ENCODE assay signal across 8 cellular contexts in genomic region chr16:74695450-74696422, GRCh38. TPM values are rescaled to one million over a fixed set of nuclear protein-coding genes. Genes with fewer than 3 reads are reported as not detected.
DNase-seq lines count a peak whose midpoint lies in the region; ATAC-seq, FAIRE-seq and TF ChIP-seq lines count a peak whose summit lies in the region.

No MANE protein-coding gene starts in this region.

- H2AFZ ChIP-seq in H1 (ENCODE audit: low read length), result peak overlapping the region; percentile 85

- H3K4me1 Mint-ChIP-seq in CD8-positive, alpha-beta T cell (ENCODE audit: low read depth), result peaks cover 55% of the 10 kb centered on the region
- peaks cover 40% of the 10 kb centered on the region for H3K4me1 Mint-ChIP-seq in activated CD4-positive, alpha-beta memory T cell treated with anti-CD3 and anti-CD28 coated beads for 36 hours (ENCODE audit: low read depth)

- H4K5ac ChIP-seq in H1 (ENCODE audit: insufficient read length, low read depth, low read length), result no peak overlapping the region

- peaks cover 18% of the 10 kb centered on the region for H3K4me1 ChIP-seq in CD8-positive, alpha-beta T cell (ENCODE audit: insufficient read depth, low read length)
- peaks cover 0 to 3% (median 2%) of the 10 kb centered on the region in 4 experiments; a peak in 4 of 7 replicates for H3K4me1 ChIP-seq in H1 (replicated peaks in 1 of 4; ENCODE audit: control insufficient read depth in 3 of 4, insufficient read depth in 4 of 4, low read length in 3 of 4)

- ATAC-seq in CD8-positive, alpha-beta T cell, result peak; percentile 71
- peak; percentile 74 for ATAC-seq in GM19452 (IDR thresholded peaks at IDR 0.05; ENCODE audit: unreplicated experiment)
- ATAC-seq in HG03558 (IDR thresholded peaks at IDR 0.05; ENCODE audit: extremely low read depth, unreplicated experiment), result peak; percentile 83

- no peak for TF ChIP-seq RAD21 in H1 (IDR thresholded peaks at IDR 0.05 in 1 of 2, conservative IDR thresholded peaks at IDR 0.05 in 1 of 2; ENCODE audit: low read depth in 2 of 2, low read length in 2 of 2)

- TF ChIP-seq EP300 in H1 (IDR thresholded peaks at IDR 0.05; ENCODE audit: borderline replicate concordance in 1 of 2, low read depth in 2 of 2, low read length in 2 of 2), result no peak

- no peak overlapping the region for H2BK5ac ChIP-seq in H1 (ENCODE audit: low read depth, low read length)

- H3K18ac ChIP-seq in H1 (ENCODE audit: extremely low read depth, low read length), result no peak overlapping the region

- H3K4ac ChIP-seq in H1 (replicated peaks; ENCODE audit: insufficient read length, low read depth, low read length), result no peak overlapping the region

- H3K36me3 ChIP-seq in CD8-positive, alpha-beta T cell (ENCODE audit: insufficient read depth, low read length), result peaks cover 19% of the 10 kb centered on the region
- H3K36me3 ChIP-seq in H1 (ENCODE audit: control insufficient read depth in 2 of 4, insufficient read depth in 4 of 4, low read length in 3 of 4), result no peaks in the 10 kb centered on the region

- no peak overlapping the region for H4K8ac ChIP-seq in H1 (ENCODE audit: extremely low read depth, insufficient read depth, low read length)

- H3K79me2 ChIP-seq in H1 (ENCODE audit: control insufficient read depth in 1 of 2, insufficient read depth in 2 of 2, low read length in 2 of 2), result no peaks in the 10 kb centered on the region

- H3K79me1 ChIP-seq in H1 (ENCODE audit: low read depth, low read length), result no peaks in the 10 kb centered on the region

- peaks cover 55% of the 10 kb centered on the region for H3K36me3 Mint-ChIP-seq in CD8-positive, alpha-beta T cell
- peaks cover 32% of the 10 kb centered on the region for H3K36me3 Mint-ChIP-seq in activated CD4-positive, alpha-beta memory T cell treated with anti-CD3 and anti-CD28 coated beads for 36 hours

- no peak overlapping the region for H2BK120ac ChIP-seq in H1 (replicated peaks; ENCODE audit: low read depth, low read length)

- H2BK20ac ChIP-seq in H1 (ENCODE audit: low read length), result no peak overlapping the region

- CTCF ChIA-PET in CD8-positive, alpha-beta T cell (lab: Charles Lee), result interaction anchor here (1.2 to 1.9 kb wide), 2 partner anchors 11 to 18 kb away, joined by 6 to 7 read pairs; no protein-coding TSS in a partner anchor
- CTCF ChIA-PET in activated CD4-positive, alpha-beta memory T cell treated with anti-CD3 and anti-CD28 coated beads for 36 hours (lab: Charles Lee), result interaction anchor here (1.0 kb wide), 1 partner anchor 13 kb away, joined by 4 read pairs; no protein-coding TSS in a partner anchor
- CTCF ChIA-PET in H1 (lab: Charles Lee; ENCODE audit: partially characterized antibody), result interaction anchor here (1.0 to 4.3 kb wide), 5 partner anchors 31 to 227 kb away, joined by 3 to 27 read pairs (median 4); no protein-coding TSS in a partner anchor

- no peak overlapping the region for H3K9ac ChIP-seq in H1 (replicated peaks in 1 of 4; ENCODE audit: extremely low read depth in 1 of 4, low read depth in 3 of 4, low read length in 3 of 4)

- no peak for TF ChIP-seq CTCF in CD8-positive, alpha-beta T cell (IDR thresholded peaks at IDR 0.05)
- TF ChIP-seq CTCF in H1 (IDR thresholded peaks at IDR 0.05; ENCODE audit: control extremely low read depth in 1 of 3, insufficient read depth in 1 of 3, low read depth in 1 of 3, low read length in 3 of 3), result no peak

- H4K20me1 ChIP-seq in H1 (replicated peaks in 1 of 2; ENCODE audit: control insufficient read depth in 1 of 2, insufficient read depth in 2 of 2, low read length in 2 of 2), result no peaks in the 10 kb centered on the region

- H3K9me3 Mint-ChIP-seq in CD8-positive, alpha-beta T cell, result no peaks in the 10 kb centered on the region
- no peaks in the 10 kb centered on the region for H3K9me3 Mint-ChIP-seq in activated CD4-positive, alpha-beta memory T cell treated with anti-CD3 and anti-CD28 coated beads for 36 hours

- H2AK5ac ChIP-seq in H1 (ENCODE audit: low read depth, low read length), result no peak overlapping the region

- H4K91ac ChIP-seq in H1 (replicated peaks; ENCODE audit: insufficient read length, low read length), result no peak overlapping the region

- H3K23ac ChIP-seq in H1 (ENCODE audit: insufficient read length), result no peak overlapping the region

- TF ChIP-seq POLR2A in H1 (IDR thresholded peaks at IDR 0.05; ENCODE audit: control extremely low read depth in 1 of 2, low read depth in 2 of 2, low read length in 2 of 2), result peak in 1 of 2 experiments; percentile 60; a peak in 1 of 3 replicates

- no peaks in the 10 kb centered on the region for H3K27me3 Mint-ChIP-seq in CD8-positive, alpha-beta T cell (ENCODE audit: low read depth)
- no peaks in the 10 kb centered on the region for H3K27me3 Mint-ChIP-seq in activated CD4-positive, alpha-beta memory T cell treated with anti-CD3 and anti-CD28 coated beads for 36 hours

- intact Hi-C loops in CD8-positive, alpha-beta T cell (cut with DNase I, micrococcal nuclease), result loop anchor here in 1 of 2 experiments (5.0 kb wide), 1 partner anchor 292 kb away; the partner anchor contains the start of gene WDR59
- intact Hi-C loops in activated CD4-positive, alpha-beta memory T cell treated with anti-CD3 and anti-CD28 coated beads for 36 hours (cut with micrococcal nuclease), result loop anchor here (1.0 to 5.0 kb wide), 2 partner anchors 68 to 399 kb away; partner anchors contain the start of gene PSMD7

- no peak overlapping the region for H3K27ac ChIP-seq in CD8-positive, alpha-beta T cell (ENCODE audit: low read depth, low read length)
- H3K27ac ChIP-seq in H1 (ENCODE audit: low read depth, low read length), result no peak overlapping the region

- POLR2A ChIA-PET in CD8-positive, alpha-beta T cell (lab: Charles Lee), result no interaction called here
- POLR2A ChIA-PET in activated CD4-positive, alpha-beta memory T cell treated with anti-CD3 and anti-CD28 coated beads for 36 hours (lab: Charles Lee), result interaction anchor here (1.2 kb wide), 1 partner anchor 29 kb away, joined by 3 read pairs; the partner anchor contains the start of gene RFWD3
- POLR2A ChIA-PET in H1 (lab: Charles Lee; ENCODE audit: partially characterized antibody), result interaction anchor here (0.8 to 1.0 kb wide), 3 partner anchors 11 to 264 kb away, joined by 3 read pairs; no protein-coding TSS in a partner anchor

- H3K4me3 Mint-ChIP-seq in CD8-positive, alpha-beta T cell, result peak overlapping the region; percentile 78
- peak overlapping the region; percentile 69 for H3K4me3 Mint-ChIP-seq in activated CD4-positive, alpha-beta memory T cell treated with anti-CD3 and anti-CD28 coated beads for 36 hours

- WGBS in H1 (ENCODE audit: extremely low coverage in 1 of 2, insufficient coverage in 1 of 2, insufficient read length in 1 of 2, insufficient replicate concordance in 2 of 2, low coverage in 1 of 2, low lambda C conversion rate in 2 of 2, missing lambda C conversion rate in 1 of 2), 2 experiments, result 59% methylated on average over 19 of the region's 19 CpGs; no CpG with 5 or more reads in 1 of the 2 experiments

- peak overlapping the region; percentile 70 for H3K27ac Mint-ChIP-seq in CD8-positive, alpha-beta T cell
- no peak overlapping the region for H3K27ac Mint-ChIP-seq in activated CD4-positive, alpha-beta memory T cell treated with anti-CD3 and anti-CD28 coated beads for 36 hours

- H3K27me3 ChIP-seq in CD8-positive, alpha-beta T cell (ENCODE audit: insufficient read depth, low read length), result no peaks in the 10 kb centered on the region
- peaks cover 0 to 8% (median 3%) of the 10 kb centered on the region in 4 experiments; a peak in 3 of 7 replicates for H3K27me3 ChIP-seq in H1 (replicated peaks in 1 of 4; ENCODE audit: control insufficient read depth in 3 of 4, extremely low read depth in 1 of 4, insufficient read depth in 3 of 4, low read length in 3 of 4)

- peak; percentile 18 to 67 (median 57) for DNase-seq in CD8-positive, alpha-beta T cell
- peak; percentile 89 for DNase-seq in NCI-H82 (lab: John Stamatoyannopoulos, UW)
- peak; percentile 75 for DNase-seq in activated CD4-positive, alpha-beta memory T cell treated with anti-CD3 and anti-CD28 coated beads for 36 hours
- DNase-seq in H1 (ENCODE audit: low read depth in 1 of 2, low spot score in 2 of 2), result peak; percentile 41 to 80
- DNase-seq in medulla oblongata (ENCODE audit: extremely low spot score), result peak; percentile 95
- DNase-seq in stimulated activated CD8-positive, alpha-beta memory T cell treated with anti-CD3 and anti-CD28 coated beads, Interleukin-15, amount 100 ng/mL, for 1 hour (ENCODE audit: low read depth), result peak; percentile 34

- H3K56ac ChIP-seq in H1 (replicated peaks; ENCODE audit: insufficient read length, low read depth, low read length), result no peak overlapping the region

- H2BK15ac ChIP-seq in H1 (ENCODE audit: low read length), result no peak overlapping the region

- peak overlapping the region; percentile 28 for H3K4me3 ChIP-seq in CD8-positive, alpha-beta T cell (ENCODE audit: low read depth, low read length)
- H3K4me3 ChIP-seq in H1 (ENCODE audit: extremely low read depth in 1 of 4, insufficient read depth in 2 of 4, low read depth in 3 of 4, low read length in 4 of 4), result peak overlapping the region; percentile 23 to 56 (median 34); a peak in 5 of 8 replicates

- H2BK12ac ChIP-seq in H1 (ENCODE audit: low read depth, low read length), result no peak overlapping the region

- peaks cover 9% of the 10 kb centered on the region for H3K23me2 ChIP-seq in H1 (ENCODE audit: low read depth, low read length)

- FAIRE-seq in H1 (lab: Jason Lieb, UNC), result peak; percentile 81

- H3K14ac ChIP-seq in H1 (ENCODE audit: insufficient read length), result no peak overlapping the region

- no peaks in the 10 kb centered on the region for H3K9me3 ChIP-seq in CD8-positive, alpha-beta T cell (ENCODE audit: low read length)
- no peaks in the 10 kb centered on the region for H3K9me3 ChIP-seq in H1 (ENCODE audit: insufficient read depth in 2 of 2, low read depth in 1 of 2, low read length in 1 of 2)

- peak overlapping the region; percentile 62 to 73 for H3K4me2 ChIP-seq in H1 (ENCODE audit: insufficient read depth in 1 of 2, low read depth in 2 of 2, low read length in 2 of 2)

RNA-seq across cellular contexts. Expression of gene MLKL, which starts 4.9 kb away (rescaled TPM):
- total RNA-seq in CD8-positive, alpha-beta T cell, result 10 to 100 TPM; 12.1 to 13.2 TPM
- total RNA-seq in activated CD4-positive, alpha-beta memory T cell treated with anti-CD3 and anti-CD28 coated beads for 36 hours, result 10 to 100 TPM; 18.3 to 18.8 TPM
- 1.6 and 2.3 TPM in 2 replicates for total RNA-seq in H1 (2021; fragmentation: NEBNext Ultra II Directional; extraction: Animal tissue kit (Norgen Biotek cat#: 25700))
- 1.5 and 2.1 TPM in 2 replicates for polyA plus RNA-seq in H1 (2011; rRNA removed)
- polyA plus RNA-seq in H1 (2011; cell fraction: cytosol; rRNA removed), result 2.5 TPM
- polyA plus RNA-seq in H1 (2011; cell fraction: nucleus; rRNA removed), result 2.5 TPM
- polyA plus RNA-seq in H1 (2012, experiment 1 of 2), result 3.8 to 4.3 TPM (median 4.0 TPM) in 4 replicates
- polyA plus RNA-seq in H1 (2012, experiment 2 of 2), result 0.72 TPM
- 1.6 TPM for polyA plus RNA-seq in H1 (2013, experiment 1 of 2)
- polyA plus RNA-seq in H1 (2013, experiment 2 of 2), result 1.2 TPM
- polyA minus RNA-seq in H1 (2011; rRNA and poly(A)+ RNA removed), result 2.0 and 3.0 TPM in 2 replicates
- 1.8 TPM for polyA minus RNA-seq in H1 (2011; cell fraction: cytosol; rRNA and poly(A)+ RNA removed)
- 3.1 TPM for polyA minus RNA-seq in H1 (2011; cell fraction: nucleus; rRNA and poly(A)+ RNA removed)

RNA-seq across cellular contexts. Expression of gene RFWD3, which starts 29.1 kb away (rescaled TPM):
- 10 to 100 TPM; 43.7 to 49.7 TPM for total RNA-seq in CD8-positive, alpha-beta T cell
- 100 to 1,000 TPM in 1 of 2 experiments, 10 to 100 TPM in 1; 95.3 to 109 TPM for total RNA-seq in activated CD4-positive, alpha-beta memory T cell treated with anti-CD3 and anti-CD28 coated beads for 36 hours
- 114 and 123 TPM in 2 replicates for total RNA-seq in H1 (2021; fragmentation: NEBNext Ultra II Directional; extraction: Animal tissue kit (Norgen Biotek cat#: 25700))
- polyA plus RNA-seq in H1 (2011; rRNA removed), result 56.9 and 67.1 TPM in 2 replicates
- 71.6 TPM for polyA plus RNA-seq in H1 (2011; cell fraction: cytosol; rRNA removed)
- polyA plus RNA-seq in H1 (2011; cell fraction: nucleus; rRNA removed), result 55.1 TPM
- polyA plus RNA-seq in H1 (2012, experiment 1 of 2), result 53.4 to 71.3 TPM (median 68.7 TPM) in 4 replicates
- polyA plus RNA-seq in H1 (2012, experiment 2 of 2), result 20.0 TPM
- 57.0 TPM for polyA plus RNA-seq in H1 (2013, experiment 1 of 2)
- 51.1 TPM for polyA plus RNA-seq in H1 (2013, experiment 2 of 2)
- 241 and 313 TPM in 2 replicates for polyA minus RNA-seq in H1 (2011; rRNA and poly(A)+ RNA removed)
- polyA minus RNA-seq in H1 (2011; cell fraction: cytosol; rRNA and poly(A)+ RNA removed), result 85.3 TPM
- polyA minus RNA-seq in H1 (2011; cell fraction: nucleus; rRNA and poly(A)+ RNA removed), result 121 TPM

Comparison
In these comparisons a context has a peak if more than half of its experiments do, and no peak if none do; other contexts are left out.
1. DNase-seq: peak in every context shown above with its lines; median percentile 95 in medulla oblongata; 89 in NCI-H82; 75 in activated CD4-positive, alpha-beta memory T cell treated with anti-CD3 and anti-CD28 coated beads for 36 hours; 60 in H1; 57 in CD8-positive, alpha-beta T cell; 34 in stimulated activated CD8-positive, alpha-beta memory T cell treated with anti-CD3 and anti-CD28 coated beads, Interleukin-15, amount 100 ng/mL, for 1 hour.